In the genomic region with DNA sequence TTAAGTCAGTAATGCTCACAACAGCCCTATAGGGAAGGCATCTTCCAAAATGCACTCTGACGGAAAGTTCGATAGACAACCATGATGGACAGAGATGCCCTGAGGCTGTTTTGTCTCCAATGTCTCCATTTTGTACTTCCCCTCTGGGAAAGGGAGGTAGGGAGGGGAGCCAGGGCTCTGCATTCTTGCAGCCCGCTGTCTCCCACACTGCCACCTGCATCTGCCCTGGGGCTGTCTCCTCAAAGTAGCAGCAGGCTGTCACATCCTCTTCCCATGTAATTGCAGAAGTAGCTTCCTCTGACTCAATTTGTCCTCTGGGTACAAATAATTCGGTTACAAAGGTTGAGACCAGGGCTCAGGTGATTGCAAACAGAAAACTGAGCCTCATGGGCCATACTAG, we compare ENCODE assay signal across 14 cellular contexts.
DNase-seq lines count a peak whose midpoint lies in the region; ATAC-seq and TF ChIP-seq lines count a peak whose summit lies in the region.
"Had no signal": no experiment of that assay in that cellular context is flagged by ENCODE, and none has a peak within 500 bp of the region (broad histone marks: within the 10 kb centered on the region; RNA-seq: fewer than 3 reads in every experiment).

No MANE protein-coding gene starts in this region.

- DNase-seq in activated CD4-positive, alpha-beta T cell treated with anti-CD3 and anti-CD28 coated beads, Interleukin-2, amount 10 ng/mL, durations not matched to agents 7 days and 5 days = no peak
- DNase-seq in activated CD4-positive, alpha-beta T cell treated with anti-CD3 and anti-CD28 coated beads for 4 hours = no peak
- DNase-seq in WTC11 (ENCODE audit: low spot score) (no peak), islet precursor cell (peak; percentile 95), retina (peak; percentile 39), SK-N-DZ (ENCODE audit: low spot score) (no peak), NCI-H526 treated with DMSO at 0.1 percent for 48 hours (lab: John Stamatoyannopoulos, UW) (no peak)
- DNase-seq: Calu3; CD4-positive, CD25-positive, alpha-beta regulatory T cell; DMS 273 treated with DMSO at 0.1 percent for 48 hours; H7 had no signal

- no peaks in the 10 kb centered on the region for H3K36me3 Mint-ChIP-seq in activated CD4-positive, alpha-beta T cell treated with anti-CD3 and anti-CD28 coated beads, Interleukin-2, amount 10 ng/mL, durations not matched to agents 7 days and 5 days (ENCODE audit: low read depth)
- H3K36me3 Mint-ChIP-seq in WTC11 = no peaks in the 10 kb centered on the region
- H3K36me3 Mint-ChIP-seq: CD4-positive, CD25-positive, alpha-beta regulatory T cell had no signal

- POLR2A ChIA-PET in activated CD4-positive, alpha-beta T cell treated with anti-CD3 and anti-CD28 coated beads, Interleukin-2, amount 10 ng/mL, durations not matched to agents 7 days and 5 days (lab: Charles Lee) = no interaction called here
- POLR2A ChIA-PET in WTC11 (lab: Charles Lee) = no interaction called here

- H3K27ac Mint-ChIP-seq in activated CD4-positive, alpha-beta T cell treated with anti-CD3 and anti-CD28 coated beads, Interleukin-2, amount 10 ng/mL, durations not matched to agents 7 days and 5 days = peak overlapping the region; percentile 38
- H3K27ac Mint-ChIP-seq in WTC11 = no peak overlapping the region
- H3K27ac Mint-ChIP-seq: CD4-positive, CD25-positive, alpha-beta regulatory T cell; GM23338 had no signal

- ATAC-seq in WTC11 (peak; percentile 43), HG03521 (IDR thresholded peaks at IDR 0.05; ENCODE audit: unreplicated experiment) (no peak)
- ATAC-seq: GM12878, GM23338 had no signal

- no peaks in the 10 kb centered on the region for H3K4me1 Mint-ChIP-seq in activated CD4-positive, alpha-beta T cell treated with anti-CD3 and anti-CD28 coated beads, Interleukin-2, amount 10 ng/mL, durations not matched to agents 7 days and 5 days
- H3K4me1 Mint-ChIP-seq in WTC11 = peaks cover 7% of the 10 kb centered on the region
- H3K4me1 Mint-ChIP-seq: CD4-positive, CD25-positive, alpha-beta regulatory T cell; GM23338 had no signal

- H3K4me3 Mint-ChIP-seq in activated CD4-positive, alpha-beta T cell treated with anti-CD3 and anti-CD28 coated beads, Interleukin-2, amount 10 ng/mL, durations not matched to agents 7 days and 5 days = no peak overlapping the region
- H3K4me3 Mint-ChIP-seq in WTC11 = no peak overlapping the region
- H3K4me3 Mint-ChIP-seq: CD4-positive, CD25-positive, alpha-beta regulatory T cell; GM23338 had no signal

- TF ChIP-seq CTCF in WTC11 (IDR thresholded peaks at IDR 0.05) = no peak

- H3K27me3 Mint-ChIP-seq in activated CD4-positive, alpha-beta T cell treated with anti-CD3 and anti-CD28 coated beads, Interleukin-2, amount 10 ng/mL, durations not matched to agents 7 days and 5 days = no peaks in the 10 kb centered on the region
- H3K27me3 Mint-ChIP-seq in WTC11 (ENCODE audit: low read depth) = no peaks in the 10 kb centered on the region
- H3K27me3 Mint-ChIP-seq: CD4-positive, CD25-positive, alpha-beta regulatory T cell had no signal

- H3K9me3 Mint-ChIP-seq in activated CD4-positive, alpha-beta T cell treated with anti-CD3 and anti-CD28 coated beads, Interleukin-2, amount 10 ng/mL, durations not matched to agents 7 days and 5 days = no peaks in the 10 kb centered on the region
- no peaks in the 10 kb centered on the region for H3K9me3 Mint-ChIP-seq in WTC11
- H3K9me3 Mint-ChIP-seq: GM23338 had no signal

- CTCF ChIA-PET in activated CD4-positive, alpha-beta T cell treated with anti-CD3 and anti-CD28 coated beads, Interleukin-2, amount 10 ng/mL, durations not matched to agents 7 days and 5 days (lab: Charles Lee) = no interaction called here
- CTCF ChIA-PET in WTC11 (lab: Charles Lee) = no interaction called here

TF ChIP-seq in WTC11, 78 proteins besides CTCF, POLR2A, EP300 and RAD21:
- TF ChIP-seq AFF4 (CRISPR knock-in tag; IDR thresholded peaks at IDR 0.05; ENCODE audit: borderline replicate concordance) (no peak), ZNF232 (CRISPR knock-in tag; IDR thresholded peaks at IDR 0.05) (no peak), ZNF423 (CRISPR knock-in tag; IDR thresholded peaks at IDR 0.05) (no peak), JAZF1 (CRISPR knock-in tag; IDR thresholded peaks at IDR 0.05) (no peak), GTF2I (CRISPR knock-in tag; conservative IDR thresholded peaks at IDR 0.05) (no peak), NR1H2 (CRISPR knock-in tag; IDR thresholded peaks at IDR 0.05) (no peak)
- TF ChIP-seq, protein P1, sequence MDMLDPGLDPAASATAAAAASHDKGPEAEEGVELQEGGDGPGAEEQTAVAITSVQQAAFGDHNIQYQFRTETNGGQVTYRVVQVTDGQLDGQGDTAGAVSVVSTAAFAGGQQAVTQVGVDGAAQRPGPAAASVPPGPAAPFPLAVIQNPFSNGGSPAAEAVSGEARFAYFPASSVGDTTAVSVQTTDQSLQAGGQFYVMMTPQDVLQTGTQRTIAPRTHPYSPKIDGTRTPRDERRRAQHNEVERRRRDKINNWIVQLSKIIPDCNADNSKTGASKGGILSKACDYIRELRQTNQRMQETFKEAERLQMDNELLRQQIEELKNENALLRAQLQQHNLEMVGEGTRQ (CRISPR knock-in tag; IDR thresholded peaks at IDR 0.05) = no peak
- TF ChIP-seq, protein P2, sequence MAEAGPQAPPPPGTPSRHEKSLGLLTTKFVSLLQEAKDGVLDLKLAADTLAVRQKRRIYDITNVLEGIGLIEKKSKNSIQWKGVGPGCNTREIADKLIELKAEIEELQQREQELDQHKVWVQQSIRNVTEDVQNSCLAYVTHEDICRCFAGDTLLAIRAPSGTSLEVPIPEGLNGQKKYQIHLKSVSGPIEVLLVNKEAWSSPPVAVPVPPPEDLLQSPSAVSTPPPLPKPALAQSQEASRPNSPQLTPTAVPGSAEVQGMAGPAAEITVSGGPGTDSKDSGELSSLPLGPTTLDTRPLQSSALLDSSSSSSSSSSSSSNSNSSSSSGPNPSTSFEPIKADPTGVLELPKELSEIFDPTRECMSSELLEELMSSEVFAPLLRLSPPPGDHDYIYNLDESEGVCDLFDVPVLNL (CRISPR knock-in tag; IDR thresholded peaks at IDR 0.05; ENCODE audit: borderline replicate concordance, low read depth) = no peak
- TF ChIP-seq, protein P3, sequence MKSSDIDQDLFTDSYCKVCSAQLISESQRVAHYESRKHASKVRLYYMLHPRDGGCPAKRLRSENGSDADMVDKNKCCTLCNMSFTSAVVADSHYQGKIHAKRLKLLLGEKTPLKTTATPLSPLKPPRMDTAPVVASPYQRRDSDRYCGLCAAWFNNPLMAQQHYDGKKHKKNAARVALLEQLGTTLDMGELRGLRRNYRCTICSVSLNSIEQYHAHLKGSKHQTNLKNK (CRISPR knock-in tag; IDR thresholded peaks at IDR 0.05) = no peak

Comparison
In these comparisons a context has a peak if more than half of its experiments do, and no peak if none do; other contexts are left out.
1. DNase-seq: peak in islet precursor cell (single experiment) and retina (single experiment); none in activated CD4-positive, alpha-beta T cell treated with anti-CD3 and anti-CD28 coated beads, Interleukin-2, amount 10 ng/mL, durations not matched to agents 7 days and 5 days (single experiment), activated CD4-positive, alpha-beta T cell treated with anti-CD3 and anti-CD28 coated beads for 4 hours (0 of 2), WTC11 (single experiment), SK-N-DZ (single experiment) and NCI-H526 treated with DMSO at 0.1 percent for 48 hours (single experiment).